9 cellular contexts compared by ENCODE assay signal in genomic region chr4:169311643-169312365, GRCh38. TPM values are rescaled to one million over a fixed set of nuclear protein-coding genes. Genes with fewer than 3 reads are reported as not detected.
DNase-seq lines count a peak whose midpoint lies in the region; ATAC-seq, FAIRE-seq and TF ChIP-seq lines count a peak whose summit lies in the region.
"Had no signal": no experiment of that assay in that cellular context is flagged by ENCODE, and none has a peak within 500 bp of the region (broad histone marks: within the 10 kb centered on the region; RNA-seq: fewer than 3 reads in every experiment).

No MANE protein-coding gene starts in this region.

- peak overlapping the region; percentile 8; the same call in 1 of the 2 replicates for H3K27ac Mint-ChIP-seq in WTC11
- H3K27ac Mint-ChIP-seq in stimulated activated naive B cell treated with anti-CD40 and anti-IgM and Interleukin-4, amounts not matched to agents 10 μg/mL and 1 μg/mL and 100 μg/mL, for 72 hours, result no peak overlapping the region
- H3K27ac Mint-ChIP-seq: activated naive CD8-positive, alpha-beta T cell treated with anti-CD3 and anti-CD28 coated beads, Interleukin-2, amount 10 ng/mL, durations not matched to agents 7 days and 5 days had no signal

- H3K27ac ChIP-seq in right cardiac atrium (ENCODE audit: low read length), result no peak overlapping the region

- H3K27me3 ChIP-seq in right cardiac atrium (ENCODE audit: control insufficient read depth, insufficient read depth), result no peaks in the 10 kb centered on the region

- no peaks in the 10 kb centered on the region for H3K27me3 Mint-ChIP-seq in WTC11 (ENCODE audit: low read depth)
- H3K27me3 Mint-ChIP-seq in stimulated activated naive B cell treated with anti-CD40 and anti-IgM and Interleukin-4, amounts not matched to agents 10 μg/mL and 1 μg/mL and 100 μg/mL, for 72 hours, result peaks cover 0 to 5% of the 10 kb centered on the region in 2 donors

- peaks cover 9% of the 10 kb centered on the region for H3K9me3 Mint-ChIP-seq in WTC11
- peaks cover 0 to 5% of the 10 kb centered on the region in 2 donors for H3K9me3 Mint-ChIP-seq in stimulated activated naive B cell treated with anti-CD40 and anti-IgM and Interleukin-4, amounts not matched to agents 10 μg/mL and 1 μg/mL and 100 μg/mL, for 72 hours

- intact Hi-C loops in right cardiac atrium (cut with DNase I), result loop anchor here in 1 of 4 donors (10.0 kb wide), 1 partner anchor 287 kb away; no protein-coding TSS in a partner anchor

- no peaks in the 10 kb centered on the region for H3K9me3 ChIP-seq in right cardiac atrium (ENCODE audit: control insufficient read depth, low read length)

- H3K4me3 ChIP-seq in LNCaP clone FGC (ENCODE audit: low read depth, low read length) (no peak overlapping the region), right cardiac atrium (ENCODE audit: low read length) (no peak overlapping the region)

- peak; percentile 2 for DNase-seq in NCI-H1105 treated with DMSO at 0.1 percent for 48 hours (lab: John Stamatoyannopoulos, UW)
- no peak for DNase-seq in NCI-H1105 (lab: John Stamatoyannopoulos, UW)
- DNase-seq in LNCaP clone FGC (ENCODE audit: low read depth), result no peak
- peak; percentile 30 for DNase-seq in WTC11 (ENCODE audit: low spot score)
- DNase-seq in right cardiac atrium, result peak in 1 of 3 donors; percentile 44
- peak; percentile 16 for DNase-seq in stimulated activated naive B cell treated with anti-CD40 and anti-IgM and Interleukin-4, amounts not matched to agents 10 μg/mL and 1 μg/mL and 100 μg/mL, for 72 hours
- DNase-seq in RCC 7860 (ENCODE audit: low spot score), result no peak
- DNase-seq: activated naive CD8-positive, alpha-beta T cell treated with anti-CD3 and anti-CD28 coated beads, Interleukin-2, amount 10 ng/mL, durations not matched to agents 7 days and 5 days had no signal

- H3K4me1 Mint-ChIP-seq in WTC11, result peaks cover 4% of the 10 kb centered on the region
- no peaks in the 10 kb centered on the region for H3K4me1 Mint-ChIP-seq in stimulated activated naive B cell treated with anti-CD40 and anti-IgM and Interleukin-4, amounts not matched to agents 10 μg/mL and 1 μg/mL and 100 μg/mL, for 72 hours
- H3K4me1 Mint-ChIP-seq: activated naive CD8-positive, alpha-beta T cell treated with anti-CD3 and anti-CD28 coated beads, Interleukin-2, amount 10 ng/mL, durations not matched to agents 7 days and 5 days had no signal

- POLR2A ChIA-PET in WTC11 (lab: Charles Lee), result no interaction called here

- 64% methylated on average over 12 of the region's 12 CpGs for WGBS in right cardiac atrium

- 0 out of 2 replicates have a peak, but pooled peaks cover 3% of the 10 kb centered on the region for H3K36me3 Mint-ChIP-seq in WTC11
- H3K36me3 Mint-ChIP-seq in stimulated activated naive B cell treated with anti-CD40 and anti-IgM and Interleukin-4, amounts not matched to agents 10 μg/mL and 1 μg/mL and 100 μg/mL, for 72 hours, result peaks cover 0 to 2% of the 10 kb centered on the region in 2 donors
- H3K36me3 Mint-ChIP-seq: activated naive CD8-positive, alpha-beta T cell treated with anti-CD3 and anti-CD28 coated beads, Interleukin-2, amount 10 ng/mL, durations not matched to agents 7 days and 5 days had no signal

- H3K4me1 ChIP-seq in right cardiac atrium (ENCODE audit: control insufficient read depth, insufficient read depth, low read length), result peaks cover 5% of the 10 kb centered on the region

- ATAC-seq in GM21786 (IDR thresholded peaks at IDR 0.05; ENCODE audit: unreplicated experiment), result peak; percentile 81
- peak; percentile 99 for ATAC-seq in WTC11
- peak; percentile 79 to 85 for ATAC-seq in right cardiac atrium
- ATAC-seq in stimulated activated naive B cell treated with anti-CD40 and anti-IgM and Interleukin-4, amounts not matched to agents 10 μg/mL and 1 μg/mL and 100 μg/mL, for 72 hours (replicated peaks), result peak; percentile 90 to 91

- TF ChIP-seq CTCF in LNCaP clone FGC (IDR thresholded peaks at IDR 0.05; ENCODE audit: control insufficient read depth, extremely low read depth, insufficient read depth) (peak; percentile 20; the same call in 1 of the 2 replicates), WTC11 (IDR thresholded peaks at IDR 0.05) (no peak; the same call in none of the 2 replicates)

- no peak overlapping the region for H3K4me3 Mint-ChIP-seq in WTC11
- no peak overlapping the region for H3K4me3 Mint-ChIP-seq in stimulated activated naive B cell treated with anti-CD40 and anti-IgM and Interleukin-4, amounts not matched to agents 10 μg/mL and 1 μg/mL and 100 μg/mL, for 72 hours
- H3K4me3 Mint-ChIP-seq: activated naive CD8-positive, alpha-beta T cell treated with anti-CD3 and anti-CD28 coated beads, Interleukin-2, amount 10 ng/mL, durations not matched to agents 7 days and 5 days had no signal

- CTCF ChIA-PET in WTC11 (lab: Charles Lee), result interaction anchor here (0.5 to 1.9 kb wide), 11 partner anchors 30 to 390 kb away, joined by 3 to 8 read pairs (median 4); partner anchors contain the start of gene CBR4

- no peak for FAIRE-seq in RCC 7860 (lab: Jason Lieb, UNC)

TF ChIP-seq in WTC11, 78 proteins besides CTCF, POLR2A, EP300 and RAD21:
- peak; percentile 90; the same call in 1 of the 2 replicates for TF ChIP-seq TEAD1 (CRISPR knock-in tag; IDR thresholded peaks at IDR 0.05)
- TF ChIP-seq EMX1 (CRISPR knock-in tag; IDR thresholded peaks at IDR 0.05), result no peak
- TF ChIP-seq TEAD4 (CRISPR knock-in tag; IDR thresholded peaks at IDR 0.05), result peak; percentile 57; the same call in 1 of the 2 replicates
- TF ChIP-seq, protein P1, sequence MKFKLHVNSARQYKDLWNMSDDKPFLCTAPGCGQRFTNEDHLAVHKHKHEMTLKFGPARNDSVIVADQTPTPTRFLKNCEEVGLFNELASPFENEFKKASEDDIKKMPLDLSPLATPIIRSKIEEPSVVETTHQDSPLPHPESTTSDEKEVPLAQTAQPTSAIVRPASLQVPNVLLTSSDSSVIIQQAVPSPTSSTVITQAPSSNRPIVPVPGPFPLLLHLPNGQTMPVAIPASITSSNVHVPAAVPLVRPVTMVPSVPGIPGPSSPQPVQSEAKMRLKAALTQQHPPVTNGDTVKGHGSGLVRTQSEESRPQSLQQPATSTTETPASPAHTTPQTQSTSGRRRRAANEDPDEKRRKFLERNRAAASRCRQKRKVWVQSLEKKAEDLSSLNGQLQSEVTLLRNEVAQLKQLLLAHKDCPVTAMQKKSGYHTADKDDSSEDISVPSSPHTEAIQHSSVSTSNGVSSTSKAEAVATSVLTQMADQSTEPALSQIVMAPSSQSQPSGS (CRISPR knock-in tag; IDR thresholded peaks at IDR 0.05; ENCODE audit: borderline replicate concordance, low read depth), result no peak
- peak; percentile 17; the same call in 1 of the 2 replicates for TF ChIP-seq ZNF423 (CRISPR knock-in tag; IDR thresholded peaks at IDR 0.05)

RNA-seq across cellular contexts. Expression of gene SH3RF1, which starts 41.0 kb away (rescaled TPM):
- 11.1 to 16.6 TPM (median 13.2 TPM) in 3 replicates for total RNA-seq in WTC11 (2021)
- 10 to 100 TPM in 2 of 4 donors, 1 to 10 TPM in 2; 7.4 to 16.7 (median 9.9) TPM for total RNA-seq in right cardiac atrium
- 2.4 TPM for polyA plus RNA-seq in right cardiac atrium

Comparison
In these comparisons a context has a peak if more than half of its experiments do, and no peak if none do; other contexts are left out.
1. DNase-seq: peak in NCI-H1105 treated with DMSO at 0.1 percent for 48 hours (single experiment), WTC11 (single experiment) and stimulated activated naive B cell treated with anti-CD40 and anti-IgM and Interleukin-4, amounts not matched to agents 10 μg/mL and 1 μg/mL and 100 μg/mL, for 72 hours (single experiment); none in NCI-H1105 (single experiment), LNCaP clone FGC (single experiment) and RCC 7860 (single experiment).
2. Peak in every context shown above with its lines, with median percentiles within 50 percentile points of each other: ATAC-seq.